ENCODE assay signal across 8 cellular contexts in the genomic region with DNA sequence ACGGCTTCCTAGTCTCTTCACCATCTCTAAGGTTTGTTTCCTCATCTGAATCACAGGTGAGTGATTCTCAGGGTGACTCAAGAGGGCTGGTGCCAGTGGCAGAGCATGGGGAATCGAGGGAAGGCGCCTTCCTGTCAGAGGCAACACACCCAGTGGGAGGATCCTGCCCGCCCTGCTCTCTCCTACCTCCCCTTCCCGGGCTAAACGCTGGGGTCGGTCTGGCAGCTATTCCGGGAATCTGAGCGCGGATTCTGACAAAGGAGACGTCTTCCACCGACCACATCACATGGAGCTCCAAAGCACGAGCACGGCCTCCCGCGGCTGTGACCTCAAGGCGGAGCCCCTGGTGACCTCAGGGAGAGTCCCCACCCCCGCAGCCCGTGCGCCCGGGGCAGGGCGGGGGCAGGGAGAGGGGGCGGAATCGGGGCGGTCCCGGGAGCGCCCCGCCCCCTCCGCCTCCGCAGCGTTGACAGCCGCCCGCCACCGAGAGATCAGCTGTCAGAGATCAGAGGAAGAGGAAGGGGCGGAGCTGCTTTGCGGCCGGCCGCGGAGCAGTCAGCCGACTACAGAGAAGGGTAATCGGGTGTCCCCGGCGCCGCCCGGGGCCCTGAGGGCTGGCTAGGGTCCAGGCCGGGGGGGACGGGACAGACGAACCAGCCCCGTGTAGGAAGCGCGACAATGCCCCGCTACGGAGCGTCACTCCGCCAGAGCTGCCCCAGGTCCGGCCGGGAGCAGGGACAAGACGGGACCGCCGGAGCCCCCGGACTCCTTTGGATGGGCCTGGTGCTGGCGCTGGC. TPM values are rescaled to one million over a fixed set of nuclear protein-coding genes. Genes with fewer than 3 reads are reported as not detected.
DNase-seq lines count a peak whose midpoint lies in the region; ATAC-seq and TF ChIP-seq lines count a peak whose summit lies in the region.

Gene SMPD1, plus strand, starts transcription at position 554 of the 797 bp plus-strand sequence. Its CDS starts 125 bp downstream, at position 679.

- DNase-seq in DMS79 (lab: John Stamatoyannopoulos, UW) (peak; percentile 84), KBM-7 (peak; percentile 91), Peyer's patch (peak; percentile 96 to 98 (median 96)), activated T-helper 1 cell treated with Interleukin-2 at 50 U/mL for 16 hours (ENCODE audit: low read depth) (peak; percentile 92), esophagus squamous epithelium (lab: John Stamatoyannopoulos, UW) (peak; percentile 76), myocyte (ENCODE audit: low read depth) (peak; percentile 92)
- DNase-seq in stimulated activated CD8-positive, alpha-beta memory T cell treated with anti-CD3 and anti-CD28 coated beads, Interleukin-7, amount 100 ng/mL, for 4 hours (ENCODE audit: low read depth in 2 of 2), result peak; percentile 91 to 93

- TF ChIP-seq CTCF in Peyer's patch (IDR thresholded peaks at IDR 0.05), result no peak
- no peak for TF ChIP-seq CTCF in esophagus squamous epithelium (IDR thresholded peaks at IDR 0.05)

- TF ChIP-seq POLR2A in Peyer's patch (IDR thresholded peaks at IDR 0.05) (peak; percentile 72 to 88), esophagus squamous epithelium (IDR thresholded peaks at IDR 0.05) (peak in 3 of 4 donors; percentile 69 to 87 (median 80))

- in situ Hi-C loops in KBM-7 (cut with MboI; ENCODE audit: low pct_unique_long_range_greater_than_20kb, low sequenced_read_pairs), result no loop called here

- H3K27ac ChIP-seq in Peyer's patch (peak within 1 kb of the TSS; percentile 87 to 92 (median 90)), esophagus squamous epithelium (peak within 1 kb of the TSS; percentile 90 to 93 (median 90))

- peak within 1 kb of the TSS; percentile 71 to 88 (median 77) for H3K4me3 ChIP-seq in Peyer's patch
- peak within 1 kb of the TSS; percentile 69 to 92 (median 84) for H3K4me3 ChIP-seq in esophagus squamous epithelium

- H3K9me3 ChIP-seq in Peyer's patch (no peaks in the 10 kb centered on the region), esophagus squamous epithelium (no peaks in the 10 kb centered on the region)

- H3K27me3 ChIP-seq in Peyer's patch, result no peaks in the 10 kb centered on the region
- H3K27me3 ChIP-seq in esophagus squamous epithelium, result no peaks in the 10 kb centered on the region

- peaks cover 0 to 15% (median 5%) of the 10 kb centered on the region in 4 donors for H3K4me1 ChIP-seq in Peyer's patch
- H3K4me1 ChIP-seq in esophagus squamous epithelium, result peaks cover 12 to 58% (median 18%) of the 10 kb centered on the region in 3 donors

- intact Hi-C loops in esophagus squamous epithelium (cut with DNase I), result loop anchor here (10.0 kb wide), 1 partner anchor 315 kb away; no protein-coding TSS in a partner anchor

- peak; percentile 96 for ATAC-seq in GM21723 (IDR thresholded peaks at IDR 0.05; ENCODE audit: unreplicated experiment)

- H3K36me3 ChIP-seq in Peyer's patch, result peaks cover 0 to 8% (median 0%) of the 10 kb centered on the region in 3 donors
- H3K36me3 ChIP-seq in esophagus squamous epithelium, result peaks cover 0 to 31% (median 4%) of the 10 kb centered on the region in 3 donors

- WGBS in esophagus squamous epithelium, 2 donors, result 1% methylated on average over 13 to 17 of the region's 62 CpGs

RNA-seq across cellular contexts. Expression of gene SMPD1, which starts in this region (rescaled TPM):
- total RNA-seq in Peyer's patch, result 10 to 100 TPM; 11.6 to 78.3 (median 55.7) TPM
- 10 to 100 TPM; 11.6 to 21.4 (median 14.3) TPM for total RNA-seq in esophagus squamous epithelium
- 86.0 and 92.6 TPM in 2 replicates for total RNA-seq in myocyte
- 75.9 TPM for polyA plus RNA-seq in myocyte (2012)

Comparison
In these comparisons a context has a peak if more than half of its experiments do, and no peak if none do; other contexts are left out.
1. Peak in every context shown above with its lines: DNase-seq, ATAC-seq, H3K4me3 ChIP-seq and H3K27ac ChIP-seq.